Comparison of ENCODE assay signal across 8 cellular contexts in genomic region chr10:123443924-123444323, GRCh38.
"Had no signal": no experiment of that assay in that cellular context is flagged by ENCODE, and none has a peak within 500 bp of the region (broad histone marks: within the 10 kb centered on the region; RNA-seq: fewer than 3 reads in every experiment).

No MANE protein-coding gene starts in this region.

- ATAC-seq: GM23338, K562 had no signal

- H3K27ac Mint-ChIP-seq: GM23338, HFFc6 had no signal

- H3K4me3 Mint-ChIP-seq: GM23338, HFFc6 had no signal

- H3K4me1 Mint-ChIP-seq: GM23338 had no signal

- H3K9me3 Mint-ChIP-seq: GM23338 had no signal

- FAIRE-seq: HTR-8/SVneo, K562 had no signal

- DNase-seq: H7, HCEC 1CT, HFFc6, IMR-90, KG1 had no signal

- H3K4me3 ChIP-seq: GM23338, K562 had no signal
